8 cellular contexts compared by ENCODE assay signal in genomic region chr1:1511533-1512285, GRCh38. TPM values are rescaled to one million over a fixed set of nuclear protein-coding genes. Genes with fewer than 3 reads are reported as not detected.
DNase-seq lines count a peak whose midpoint lies in the region; ATAC-seq and TF ChIP-seq lines count a peak whose summit lies in the region.

TSS of gene ATAD3A (plus strand) at chr1:1512162. CDS start at chr1:1512269, 107 bp downstream.

- H3K27ac Mint-ChIP-seq in activated naive CD8-positive, alpha-beta T cell treated with anti-CD3 and anti-CD28 coated beads, Interleukin-2, amount 50 U/mL, for 24 hours: peak within 1 kb of the TSS; percentile 93

- no peaks in the 10 kb centered on the region for H3K27me3 Mint-ChIP-seq in activated naive CD8-positive, alpha-beta T cell treated with anti-CD3 and anti-CD28 coated beads, Interleukin-2, amount 50 U/mL, for 24 hours

- H3K4me3 ChIP-seq in parathyroid adenoma (ENCODE audit: low read depth, low read length) (peak within 1 kb of the TSS; percentile 91), tibial artery (peak within 1 kb of the TSS; percentile 76 to 78)

- peak within 1 kb of the TSS; percentile 97 for H3K4me2 ChIP-seq in parathyroid adenoma (ENCODE audit: low read length)

- ATAC-seq in HG02852 (IDR thresholded peaks at IDR 0.05; ENCODE audit: unreplicated experiment) (peak; percentile 81), Right ventricle myocardium superior (ENCODE audit: poor library complexity) (peak; percentile 98)
- ATAC-seq in activated naive CD8-positive, alpha-beta T cell treated with anti-CD3 and anti-CD28 coated beads, Interleukin-2, amount 50 U/mL, for 24 hours: peak; percentile 94

- intact Hi-C loops in Right ventricle myocardium superior (cut with DNase I) (no loop called here), tibial artery (cut with DNase I; ENCODE audit: low total_unique reads) (no loop called here)

- peaks cover 17% of the 10 kb centered on the region for H3K4me1 Mint-ChIP-seq in activated naive CD8-positive, alpha-beta T cell treated with anti-CD3 and anti-CD28 coated beads, Interleukin-2, amount 50 U/mL, for 24 hours

- H3K79me2 ChIP-seq in parathyroid adenoma: no peaks in the 10 kb centered on the region

- peak within 1 kb of the TSS; percentile 81 for H2AFZ ChIP-seq in parathyroid adenoma

- no peaks in the 10 kb centered on the region for H3K27me3 ChIP-seq in parathyroid adenoma (ENCODE audit: control insufficient read depth, insufficient read depth, low read length)
- H3K27me3 ChIP-seq in tibial artery: no peaks in the 10 kb centered on the region

- peak; percentile 99 for DNase-seq in GM13976 (ENCODE audit: low spot score)
- DNase-seq in NCI-H1436 treated with DMSO at 0.1 percent for 48 hours (lab: John Stamatoyannopoulos, UW): peak; percentile 82
- peak; percentile 95 for DNase-seq in T follicular helper cell (ENCODE audit: low read depth)
- DNase-seq in activated naive CD8-positive, alpha-beta T cell treated with anti-CD3 and anti-CD28 coated beads, Interleukin-2, amount 50 U/mL, for 24 hours: peak; percentile 98
- peak; percentile 100 for DNase-seq in Right ventricle myocardium superior
- peak; percentile 97 to 99 for DNase-seq in tibial artery

- no peak within 1 kb of the TSS for H3K9ac ChIP-seq in parathyroid adenoma

- peaks cover 3% of the 10 kb centered on the region for H3K4me1 ChIP-seq in parathyroid adenoma
- peaks cover 0 to 15% (median 9%) of the 10 kb centered on the region in 4 donors for H3K4me1 ChIP-seq in tibial artery

- H3K9me3 ChIP-seq in parathyroid adenoma (ENCODE audit: control insufficient read depth, low read length) (no peaks in the 10 kb centered on the region), tibial artery (no peaks in the 10 kb centered on the region)

- no peaks in the 10 kb centered on the region for H3K9me3 Mint-ChIP-seq in activated naive CD8-positive, alpha-beta T cell treated with anti-CD3 and anti-CD28 coated beads, Interleukin-2, amount 50 U/mL, for 24 hours

- TF ChIP-seq CTCF in GM13976 (IDR thresholded peaks at IDR 0.05; ENCODE audit: borderline replicate concordance, control extremely low read depth, extremely low read depth, insufficient read depth, missing control alignments) (no peak), parathyroid adenoma (IDR thresholded peaks at IDR 0.05) (no peak), tibial artery (IDR thresholded peaks at IDR 0.05) (no peak)

- in situ Hi-C loops in GM13976 (cut with MboI; ENCODE audit: low sequenced_read_pairs, unreplicated experiment): no loop called here

- peaks cover 6% of the 10 kb centered on the region for H3K36me3 Mint-ChIP-seq in activated naive CD8-positive, alpha-beta T cell treated with anti-CD3 and anti-CD28 coated beads, Interleukin-2, amount 50 U/mL, for 24 hours (ENCODE audit: low read depth)

- H3K4me3 Mint-ChIP-seq in activated naive CD8-positive, alpha-beta T cell treated with anti-CD3 and anti-CD28 coated beads, Interleukin-2, amount 50 U/mL, for 24 hours: peak within 1 kb of the TSS; percentile 91

- H3K36me3 ChIP-seq in parathyroid adenoma (ENCODE audit: control insufficient read depth, insufficient read depth, low read length) (no peaks in the 10 kb centered on the region), tibial artery (peaks cover under 1 to 4% (median 2%) of the 10 kb centered on the region in 3 donors)

- H3K27ac ChIP-seq in parathyroid adenoma (peak within 1 kb of the TSS; percentile 83), tibial artery (peak within 1 kb of the TSS; percentile 90 to 91)

RNA-seq across cellular contexts. Expression of gene ATAD3A, which starts in this region (rescaled TPM):
- total RNA-seq in Right ventricle myocardium superior: 18.5 TPM

Comparison
In these comparisons a context has a peak if more than half of its experiments do, and no peak if none do; other contexts are left out.
1. Peak in every context shown above with its lines: DNase-seq, ATAC-seq, H3K4me3 ChIP-seq and H3K27ac ChIP-seq.